In the genomic region with DNA sequence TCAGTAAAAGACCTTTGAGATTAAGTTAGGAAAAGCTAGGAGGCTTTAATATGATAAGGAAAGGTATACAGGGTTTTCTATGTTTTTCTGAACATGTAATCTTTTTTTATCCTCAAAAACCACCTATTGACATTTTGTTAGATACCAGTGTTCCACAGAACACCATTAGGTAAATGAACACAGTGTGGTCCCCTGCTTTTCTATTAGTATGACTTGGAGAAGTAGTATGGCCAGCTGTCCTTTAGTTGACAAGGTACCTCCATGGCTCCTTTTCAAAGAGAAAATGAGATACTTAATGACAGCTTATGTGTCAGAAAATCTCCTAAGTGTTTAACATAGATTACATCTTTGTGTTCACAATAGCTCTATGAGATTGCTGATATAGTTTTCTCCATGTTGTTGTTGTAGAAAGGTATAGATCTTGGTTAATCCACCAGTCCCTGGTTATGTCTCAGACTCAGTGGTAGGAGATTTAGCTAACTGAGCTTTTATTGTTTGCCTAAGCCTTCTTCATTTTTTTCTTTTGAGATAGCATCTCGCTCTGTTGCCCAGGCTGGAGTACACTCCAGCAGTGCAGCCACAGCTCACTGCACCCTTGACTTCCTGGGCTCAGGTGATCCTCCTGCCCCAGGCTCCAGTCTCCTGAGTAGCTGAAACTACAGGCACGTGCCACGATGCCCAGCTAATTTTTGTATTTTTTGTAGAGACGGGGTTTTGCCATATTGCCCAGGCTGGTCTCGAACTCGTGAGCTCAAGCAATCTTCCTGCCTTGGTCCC, we compare ENCODE assay signal across 25 cellular contexts. TPM values are rescaled to one million over a fixed set of nuclear protein-coding genes. Genes with fewer than 3 reads are reported as not detected.
DNase-seq lines count a peak whose midpoint lies in the region; ATAC-seq and FAIRE-seq lines count a peak whose summit lies in the region.
"Had no signal": no experiment of that assay in that cellular context is flagged by ENCODE, and none has a peak within 500 bp of the region (broad histone marks: within the 10 kb centered on the region; RNA-seq: fewer than 3 reads in every experiment).

No MANE protein-coding gene starts in this region.

- peak overlapping the region; percentile 50 to 88 (median 70) for H3K27ac Mint-ChIP-seq in CD4-positive, CD25-positive, alpha-beta regulatory T cell
- peak overlapping the region; percentile 1 to 86 (median 73) for H3K27ac Mint-ChIP-seq in CD8-positive, alpha-beta memory T cell
- H3K27ac Mint-ChIP-seq in T-helper 17 cell, result peak overlapping the region; percentile 99
- H3K27ac Mint-ChIP-seq in naive thymus-derived CD4-positive, alpha-beta T cell, result peak overlapping the region in 8 of 9 donors; percentile 73 to 94 (median 86)
- H3K27ac Mint-ChIP-seq: activated CD4-positive, alpha-beta memory T cell treated with anti-CD3 and anti-CD28 coated beads, Interleukin-2, amount 10 ng/mL, durations not matched to agents 7 days and 5 days; activated naive CD4-positive, alpha-beta T cell treated with anti-CD3 and anti-CD28 coated beads for 36 hours; H9; neural progenitor cell; progenitor cell of endocrine pancreas had no signal

- intact Hi-C loops in naive thymus-derived CD4-positive, alpha-beta T cell (cut with micrococcal nuclease), result no loop called here

- H3K27me3 Mint-ChIP-seq in CD4-positive, CD25-positive, alpha-beta regulatory T cell, result no peaks in the 10 kb centered on the region
- no peaks in the 10 kb centered on the region for H3K27me3 Mint-ChIP-seq in CD8-positive, alpha-beta memory T cell
- no peaks in the 10 kb centered on the region for H3K27me3 Mint-ChIP-seq in T-helper 17 cell
- no peaks in the 10 kb centered on the region for H3K27me3 Mint-ChIP-seq in naive thymus-derived CD4-positive, alpha-beta T cell
- H3K27me3 Mint-ChIP-seq: activated CD4-positive, alpha-beta memory T cell treated with anti-CD3 and anti-CD28 coated beads, Interleukin-2, amount 10 ng/mL, durations not matched to agents 7 days and 5 days; progenitor cell of endocrine pancreas had no signal

- no peak for DNase-seq in CD4-positive, CD25-positive, alpha-beta regulatory T cell
- no peak for DNase-seq in CD8-positive, alpha-beta memory T cell
- no peak for DNase-seq in T-helper 17 cell
- no peak for DNase-seq in naive thymus-derived CD4-positive, alpha-beta T cell
- no peak for DNase-seq in stimulated activated CD4-positive, alpha-beta T cell treated with anti-CD3 and anti-CD28 coated beads, Interleukin-12 subunit alpha, Interleukin-12 subunit beta, amount 100 ng/mL, for 4 hours
- DNase-seq in hepatic stellate cell (ENCODE audit: low spot score), result no peak
- DNase-seq in GM19239 (ENCODE audit: insufficient read length, low spot score), result no peak
- DNase-seq: activated CD4-positive, alpha-beta memory T cell treated with anti-CD3 and anti-CD28 coated beads, Interleukin-2, amount 10 ng/mL, durations not matched to agents 7 days and 5 days; activated naive CD4-positive, alpha-beta T cell treated with anti-CD3 and anti-CD28 coated beads for 36 hours; activated T-cell treated with anti-CD3 and anti-CD28 coated beads, Interleukin-2, amount 50 U/mL, for 4 hours; anterior cingulate cortex; COR-L47; DMS79 treated with DMSO at 0.1 percent for 48 hours; H9; islet precursor cell; NCI-H1092 treated with DMSO at 0.1 percent for 48 hours; NCI-H2029; NCI-H2227 treated with DMSO at 0.1 percent for 48 hours; NCI-H69; sigmoid colon; stimulated activated CD4-positive, alpha-beta T cell treated with anti-CD3 and anti-CD28 coated beads, Interleukin-15, amount 100 ng/mL, for 24 hours; trophoblast cell had no signal

- no peaks in the 10 kb centered on the region for H3K27me3 ChIP-seq in CD4-positive, CD25-positive, alpha-beta regulatory T cell (ENCODE audit: control insufficient read depth, insufficient read depth, low read length)
- no peaks in the 10 kb centered on the region for H3K27me3 ChIP-seq in CD8-positive, alpha-beta memory T cell (ENCODE audit: insufficient read depth, low read length, poor library complexity, severe bottlenecking)
- H3K27me3 ChIP-seq in naive thymus-derived CD4-positive, alpha-beta T cell (ENCODE audit: control insufficient read depth in 2 of 2, insufficient read depth in 2 of 2, low read length in 2 of 2), result no peaks in the 10 kb centered on the region
- H3K27me3 ChIP-seq: neural progenitor cell, sigmoid colon had no signal

- POLR2A ChIA-PET in CD8-positive, alpha-beta memory T cell (lab: Charles Lee), result interaction anchor here (1.9 kb wide), 1 partner anchor 60 kb away, joined by 4 read pairs; no protein-coding TSS in a partner anchor
- POLR2A ChIA-PET in naive thymus-derived CD4-positive, alpha-beta T cell (lab: Charles Lee), result interaction anchor here (0.6 to 5.8 kb wide), 8 partner anchors 9 to 60 kb away, joined by 3 to 37 read pairs (median 4); a partner anchor contains a TSS

- H3K9me3 Mint-ChIP-seq in CD4-positive, CD25-positive, alpha-beta regulatory T cell, result peaks cover 0 to 1% (median 0%) of the 10 kb centered on the region in 7 donors
- H3K9me3 Mint-ChIP-seq in CD8-positive, alpha-beta memory T cell, result peaks cover 0 to 1% (median 0%) of the 10 kb centered on the region in 5 donors
- H3K9me3 Mint-ChIP-seq in naive thymus-derived CD4-positive, alpha-beta T cell, result peaks cover 0 to 1% (median 0%) of the 10 kb centered on the region in 11 donors
- H3K9me3 Mint-ChIP-seq: activated CD4-positive, alpha-beta memory T cell treated with anti-CD3 and anti-CD28 coated beads, Interleukin-2, amount 10 ng/mL, durations not matched to agents 7 days and 5 days; activated naive CD4-positive, alpha-beta T cell treated with anti-CD3 and anti-CD28 coated beads for 36 hours; activated T-cell treated with anti-CD3 and anti-CD28 coated beads, Interleukin-2, amount 50 U/mL, for 4 hours had no signal

- no peaks in the 10 kb centered on the region for H3K36me3 Mint-ChIP-seq in CD4-positive, CD25-positive, alpha-beta regulatory T cell
- H3K36me3 Mint-ChIP-seq in CD8-positive, alpha-beta memory T cell, result no peaks in the 10 kb centered on the region
- no peaks in the 10 kb centered on the region for H3K36me3 Mint-ChIP-seq in T-helper 17 cell (ENCODE audit: low read depth)
- H3K36me3 Mint-ChIP-seq in naive thymus-derived CD4-positive, alpha-beta T cell, result peaks cover 0 to 5% (median 4%) of the 10 kb centered on the region in 5 donors
- H3K36me3 Mint-ChIP-seq: neural progenitor cell had no signal

- peak overlapping the region; percentile 2 for H3K4me3 ChIP-seq in CD4-positive, CD25-positive, alpha-beta regulatory T cell (ENCODE audit: low read depth, low read length)
- H3K4me3 ChIP-seq in CD8-positive, alpha-beta memory T cell (ENCODE audit: low read length), result no peak overlapping the region
- H3K4me3 ChIP-seq in naive thymus-derived CD4-positive, alpha-beta T cell (ENCODE audit: low read length), result no peak overlapping the region
- H3K4me3 ChIP-seq: neural progenitor cell, sigmoid colon had no signal

- H3K4me3 Mint-ChIP-seq in CD4-positive, CD25-positive, alpha-beta regulatory T cell, result peak overlapping the region in 2 of 4 donors; percentile 41 to 42
- H3K4me3 Mint-ChIP-seq in CD8-positive, alpha-beta memory T cell, result peak overlapping the region in 5 of 7 donors; percentile 2 to 26 (median 14)
- peak overlapping the region; percentile 7 for H3K4me3 Mint-ChIP-seq in T-helper 17 cell
- peak overlapping the region in 7 of 10 donors; percentile 41 to 68 (median 48) for H3K4me3 Mint-ChIP-seq in naive thymus-derived CD4-positive, alpha-beta T cell
- H3K4me3 Mint-ChIP-seq: activated CD4-positive, alpha-beta memory T cell treated with anti-CD3 and anti-CD28 coated beads, Interleukin-2, amount 10 ng/mL, durations not matched to agents 7 days and 5 days; activated naive CD4-positive, alpha-beta T cell treated with anti-CD3 and anti-CD28 coated beads for 36 hours; activated T-cell treated with anti-CD3 and anti-CD28 coated beads, Interleukin-2, amount 50 U/mL, for 4 hours; H9; neural progenitor cell had no signal

- H3K27ac ChIP-seq in CD4-positive, CD25-positive, alpha-beta regulatory T cell (ENCODE audit: insufficient read depth, low read length, poor library complexity, severe bottlenecking), result no peak overlapping the region
- no peak overlapping the region for H3K27ac ChIP-seq in CD8-positive, alpha-beta memory T cell (ENCODE audit: low read depth, low read length)
- H3K27ac ChIP-seq in naive thymus-derived CD4-positive, alpha-beta T cell (ENCODE audit: low read depth, low read length), result peak overlapping the region; percentile 21
- H3K27ac ChIP-seq: neural progenitor cell, sigmoid colon had no signal

- H3K9me3 ChIP-seq in CD4-positive, CD25-positive, alpha-beta regulatory T cell (ENCODE audit: control insufficient read depth in 2 of 2, low read length in 2 of 2), result no peaks in the 10 kb centered on the region
- no peaks in the 10 kb centered on the region for H3K9me3 ChIP-seq in CD8-positive, alpha-beta memory T cell (ENCODE audit: low read length)
- H3K9me3 ChIP-seq in T-helper 17 cell (ENCODE audit: control insufficient read depth, low read length, poor library complexity, severe bottlenecking), result no peaks in the 10 kb centered on the region
- H3K9me3 ChIP-seq in naive thymus-derived CD4-positive, alpha-beta T cell (ENCODE audit: control insufficient read depth in 2 of 3, low read length in 3 of 3), result no peaks in the 10 kb centered on the region
- H3K9me3 ChIP-seq: sigmoid colon had no signal

- FAIRE-seq in GM19239 (lab: Jason Lieb, UNC), result no peak
- FAIRE-seq: endometrium had no signal

- peaks cover 42 to 73% (median 54%) of the 10 kb centered on the region in 4 donors for H3K4me1 Mint-ChIP-seq in CD4-positive, CD25-positive, alpha-beta regulatory T cell
- H3K4me1 Mint-ChIP-seq in CD8-positive, alpha-beta memory T cell, result peaks cover 63 to 70% (median 67%) of the 10 kb centered on the region in 3 donors
- H3K4me1 Mint-ChIP-seq in T-helper 17 cell, result peaks cover 47% of the 10 kb centered on the region
- peaks cover 48 to 71% (median 66%) of the 10 kb centered on the region in 7 donors for H3K4me1 Mint-ChIP-seq in naive thymus-derived CD4-positive, alpha-beta T cell

- no peaks in the 10 kb centered on the region for H3K36me3 ChIP-seq in CD4-positive, CD25-positive, alpha-beta regulatory T cell (ENCODE audit: control insufficient read depth, insufficient read depth, low read length)
- no peaks in the 10 kb centered on the region for H3K36me3 ChIP-seq in CD8-positive, alpha-beta memory T cell (ENCODE audit: insufficient read depth, low read length)
- H3K36me3 ChIP-seq in naive thymus-derived CD4-positive, alpha-beta T cell (ENCODE audit: control insufficient read depth in 2 of 3, insufficient read depth in 3 of 3, low read length in 3 of 3), result no peaks in the 10 kb centered on the region
- H3K36me3 ChIP-seq: neural progenitor cell, sigmoid colon had no signal

- CTCF ChIA-PET in CD8-positive, alpha-beta memory T cell (lab: Charles Lee), result interaction anchor here (0.8 to 2.5 kb wide), 7 partner anchors 9 to 172 kb away, joined by 3 to 22 read pairs (median 3); a partner anchor contains a TSS
- CTCF ChIA-PET in naive thymus-derived CD4-positive, alpha-beta T cell (lab: Charles Lee), result interaction anchor here (0.6 to 2.1 kb wide), 6 partner anchors 12 to 172 kb away, joined by 3 to 8 read pairs (median 5); no protein-coding TSS in a partner anchor

- H3K4me1 ChIP-seq in CD4-positive, CD25-positive, alpha-beta regulatory T cell (ENCODE audit: control insufficient read depth, insufficient read depth, low read length, poor library complexity, severe bottlenecking), result peaks cover 59% of the 10 kb centered on the region
- H3K4me1 ChIP-seq in CD8-positive, alpha-beta memory T cell (ENCODE audit: insufficient read depth, low read length), result peaks cover 63% of the 10 kb centered on the region
- H3K4me1 ChIP-seq in naive thymus-derived CD4-positive, alpha-beta T cell (ENCODE audit: control insufficient read depth in 2 of 2, insufficient read depth in 2 of 2, low read length in 2 of 2), result peaks cover 41 to 56% of the 10 kb centered on the region in 2 donors

- no peak for ATAC-seq in CD4-positive, CD25-positive, alpha-beta regulatory T cell (ENCODE audit: low read depth in 2 of 2)
- no peak for ATAC-seq in T-helper 17 cell
- no peak for ATAC-seq in naive thymus-derived CD4-positive, alpha-beta T cell
- ATAC-seq: activated T-cell treated with anti-CD3 and anti-CD28 coated beads, Interleukin-2, amount 50 U/mL, for 4 hours had no signal

RNA-seq across cellular contexts. Expression of a gene that starts 46.0 kb away (rescaled TPM):
- total RNA-seq in CD4-positive, CD25-positive, alpha-beta regulatory T cell, result 134 TPM
- polyA plus RNA-seq in CD4-positive, CD25-positive, alpha-beta regulatory T cell, result 10 to 100 TPM; 25.7 to 30.6 (median 29.7) TPM
- 10 to 100 TPM; 45.6 to 46.0 TPM for total RNA-seq in CD8-positive, alpha-beta memory T cell
- polyA plus RNA-seq in CD8-positive, alpha-beta memory T cell, result 43.8 TPM
- 100 to 1,000 TPM; 115 to 125 TPM for total RNA-seq in T-helper 17 cell
- total RNA-seq in naive thymus-derived CD4-positive, alpha-beta T cell, result 100 to 1,000 TPM in 3 of 5 experiments, 10 to 100 TPM in 2; 95.6 to 117 (median 103) TPM
- 10 to 100 TPM; 38.4 to 43.6 TPM for polyA plus RNA-seq in naive thymus-derived CD4-positive, alpha-beta T cell
